16 cellular contexts compared by ENCODE assay signal in genomic region chr7:35754741-35755140, GRCh38. TPM values are rescaled to one million over a fixed set of nuclear protein-coding genes. Genes with fewer than 3 reads are reported as not detected.
DNase-seq lines count a peak whose midpoint lies in the region; ATAC-seq and TF ChIP-seq lines count a peak whose summit lies in the region.
"Had no signal": no experiment of that assay in that cellular context is flagged by ENCODE, and none has a peak within 500 bp of the region (broad histone marks: within the 10 kb centered on the region; RNA-seq: fewer than 3 reads in every experiment).

No MANE protein-coding gene starts in this region.

- peaks cover 31% of the 10 kb centered on the region for H3K4me1 Mint-ChIP-seq in progenitor cell of endocrine pancreas (ENCODE audit: low read depth)

- TF ChIP-seq CTCF in fibroblast of the aortic adventitia (IDR thresholded peaks at IDR 0.05; ENCODE audit: insufficient read depth, low read length) (no peak), osteoblast (IDR thresholded peaks at IDR 0.05; ENCODE audit: extremely low read depth, low read depth, low read length) (no peak), progenitor cell of endocrine pancreas (IDR thresholded peaks at IDR 0.05; ENCODE audit: unreplicated experiment) (no peak)

- no peaks in the 10 kb centered on the region for H4K20me1 ChIP-seq in osteoblast (ENCODE audit: insufficient read depth, low read length)

- no peaks in the 10 kb centered on the region for H3K9me3 Mint-ChIP-seq in progenitor cell of endocrine pancreas (ENCODE audit: low read depth)
- H3K9me3 Mint-ChIP-seq: naive thymus-derived CD8-positive, alpha-beta T cell had no signal

- no peaks in the 10 kb centered on the region for H3K36me3 Mint-ChIP-seq in progenitor cell of endocrine pancreas (ENCODE audit: insufficient read depth)
- H3K36me3 Mint-ChIP-seq: activated naive CD4-positive, alpha-beta T cell treated with anti-CD3 and anti-CD28 coated beads, Interleukin-2, amount 50 U/mL, for 72 hours had no signal

- no peaks in the 10 kb centered on the region for H3K27me3 ChIP-seq in osteoblast (ENCODE audit: insufficient read depth, low read length)

- intact Hi-C loops in Right ventricle myocardium superior (cut with DNase I) (loop anchor here (5.0 kb wide), 1 partner anchor 37 kb away; no protein-coding TSS in a partner anchor), cardiac septum (cut with DNase I) (loop anchor here (5.0 kb wide), 1 partner anchor 48 kb away; the partner anchor contains the start of gene SEPTIN7)

- ATAC-seq in Right ventricle myocardium superior (ENCODE audit: poor library complexity) = peak; percentile 87
- no peak for ATAC-seq in GM19328 (IDR thresholded peaks at IDR 0.05; ENCODE audit: unreplicated experiment)
- ATAC-seq: activated naive CD4-positive, alpha-beta T cell treated with anti-CD3 and anti-CD28 coated beads, Interleukin-2, amount 50 U/mL, for 72 hours; naive thymus-derived CD8-positive, alpha-beta T cell had no signal

- H3K4me2 ChIP-seq in osteoblast (ENCODE audit: insufficient read depth, low read length) = no peak overlapping the region

- H3K9me3 ChIP-seq in osteoblast (ENCODE audit: low read depth, low read length) = no peaks in the 10 kb centered on the region
- H3K9me3 ChIP-seq: SJSA1, thoracic aorta had no signal

- peak overlapping the region; percentile 34 for H2AFZ ChIP-seq in osteoblast (ENCODE audit: low read length)

- DNase-seq in Right ventricle myocardium superior (no peak), cardiac septum (ENCODE audit: low spot score) (no peak), fibroblast of the aortic adventitia (ENCODE audit: low read depth) (peak; percentile 87), osteoblast (ENCODE audit: insufficient read length, low spot score, missing footprints) (no peak), CD1c-positive myeloid dendritic cell (ENCODE audit: extremely low spot score) (no peak), hippocampal formation (lab: John Stamatoyannopoulos, UW) (no peak), progenitor cell of endocrine pancreas (ENCODE audit: low spot score, unreplicated experiment) (no peak)
- DNase-seq: Calu3; dermis blood vessel endothelial cell; naive thymus-derived CD8-positive, alpha-beta T cell; NCI-H2029 had no signal

- H3K79me2 ChIP-seq in osteoblast (ENCODE audit: insufficient read depth, low read length) = no peaks in the 10 kb centered on the region

- H3K4me1 ChIP-seq in osteoblast (ENCODE audit: insufficient read depth, low read length) = peaks cover 2% of the 10 kb centered on the region
- H3K4me1 ChIP-seq: SJSA1 had no signal

- no peak overlapping the region for H3K4me3 Mint-ChIP-seq in progenitor cell of endocrine pancreas (ENCODE audit: low read depth)
- H3K4me3 Mint-ChIP-seq: naive thymus-derived CD8-positive, alpha-beta T cell had no signal

- H3K27ac ChIP-seq in osteoblast (ENCODE audit: low read depth, low read length) = peak overlapping the region; percentile 25
- H3K27ac ChIP-seq: SJSA1, thoracic aorta had no signal

- no peaks in the 10 kb centered on the region for H3K27me3 Mint-ChIP-seq in progenitor cell of endocrine pancreas
- H3K27me3 Mint-ChIP-seq: naive thymus-derived CD8-positive, alpha-beta T cell had no signal

- H3K4me3 ChIP-seq in fibroblast of the aortic adventitia (ENCODE audit: low read depth, low read length) (no peak overlapping the region), osteoblast (ENCODE audit: insufficient read depth, low read length) (no peak overlapping the region)
- H3K4me3 ChIP-seq: SJSA1, skin epidermis, thoracic aorta had no signal

- no peaks in the 10 kb centered on the region for H3K36me3 ChIP-seq in osteoblast (ENCODE audit: insufficient read depth, low read length)
- H3K36me3 ChIP-seq: SJSA1, thoracic aorta had no signal

- H3K27ac Mint-ChIP-seq in progenitor cell of endocrine pancreas = no peak overlapping the region
- H3K27ac Mint-ChIP-seq: activated naive CD4-positive, alpha-beta T cell treated with anti-CD3 and anti-CD28 coated beads, Interleukin-2, amount 50 U/mL, for 72 hours; naive thymus-derived CD8-positive, alpha-beta T cell had no signal

RNA-seq across cellular contexts. Expression of gene SEPTIN7, which starts 46.1 kb away (rescaled TPM):
- total RNA-seq in Right ventricle myocardium superior = 167 TPM
- total RNA-seq in cardiac septum = 232 TPM
- total RNA-seq in fibroblast of the aortic adventitia (ENCODE audit: low replicate concordance) = 351 and 582 TPM in 2 replicates
- total RNA-seq in osteoblast = 178 and 191 TPM in 2 replicates
- 174 and 175 TPM in 2 replicates for total RNA-seq in progenitor cell of endocrine pancreas

RNA-seq across cellular contexts. Expression of gene HERPUD2, which starts 59.8 kb away (rescaled TPM):
- total RNA-seq in Right ventricle myocardium superior (13.5 TPM), cardiac septum (17.5 TPM), fibroblast of the aortic adventitia (ENCODE audit: low replicate concordance) (11.4 and 26.5 TPM in 2 replicates), osteoblast (26.8 and 32.9 TPM in 2 replicates), progenitor cell of endocrine pancreas (37.4 and 39.1 TPM in 2 replicates)
